In genomic region chr9:7003876-7004275, GRCh38 we compare ENCODE assay signal across 6 cellular contexts.
"Had no signal": no experiment of that assay in that cellular context is flagged by ENCODE, and none has a peak within 500 bp of the region (broad histone marks: within the 10 kb centered on the region; RNA-seq: fewer than 3 reads in every experiment).

No MANE protein-coding gene starts in this region.

- H3K4me3 ChIP-seq: GM23248, HAP-1 had no signal

- H3K27ac ChIP-seq: GM23248, HL-60 had no signal

- H3K4me1 ChIP-seq: HAP-1 had no signal

- H3K36me3 ChIP-seq: HAP-1 had no signal

- H3K9me3 ChIP-seq: HAP-1 had no signal

- H2AFZ ChIP-seq: GM23248 had no signal

- DNase-seq: GM23248, GOT3, H7, HFFc6 had no signal

- H3K9ac ChIP-seq: GM23248 had no signal
